27 cellular contexts compared by ENCODE assay signal in the genomic region with DNA sequence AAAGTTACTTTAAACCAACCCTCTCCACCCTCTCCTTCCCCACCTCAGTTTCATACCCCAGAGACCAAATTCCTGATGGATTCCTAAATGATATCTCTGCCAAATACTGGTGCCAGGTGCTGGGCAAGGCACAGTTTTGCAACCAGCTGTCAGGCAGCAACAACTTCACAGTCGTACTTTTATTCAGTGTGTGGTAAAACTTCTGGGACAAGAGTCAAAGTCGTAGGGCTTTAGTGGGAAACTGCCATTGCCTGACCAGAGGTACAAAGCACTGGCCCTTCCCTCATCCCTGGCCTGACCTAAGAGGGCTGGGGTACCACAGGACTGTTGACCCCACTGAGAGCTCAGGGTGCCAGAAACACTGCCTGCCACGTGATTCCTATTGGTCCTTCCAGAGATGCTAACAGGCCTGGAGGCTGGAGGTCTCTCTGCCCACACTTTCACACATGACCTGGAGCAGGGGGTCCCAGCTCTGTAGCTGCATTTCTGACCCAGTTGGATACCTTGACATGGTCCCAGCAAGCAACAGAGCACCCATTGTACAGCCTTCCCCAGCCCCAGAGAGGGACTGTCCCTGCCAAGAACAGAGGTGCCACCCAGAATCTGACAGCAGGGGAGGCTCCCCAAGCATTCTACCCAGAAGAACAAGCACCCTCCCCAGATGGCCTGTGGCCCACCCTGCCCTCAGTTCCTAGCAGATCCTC. TPM values are rescaled to one million over a fixed set of nuclear protein-coding genes. Genes with fewer than 3 reads are reported as not detected.
DNase-seq lines count a peak whose midpoint lies in the region; ATAC-seq, FAIRE-seq and TF ChIP-seq lines count a peak whose summit lies in the region.
"Had no signal": no experiment of that assay in that cellular context is flagged by ENCODE, and none has a peak within 500 bp of the region (broad histone marks: within the 10 kb centered on the region; RNA-seq: fewer than 3 reads in every experiment).

No MANE protein-coding gene starts in this region.

- in situ Hi-C loops in IMR-90 (cut with MboI; ENCODE audit: low sequenced_read_pairs) = no loop called here

- intact Hi-C loops in IMR-90 (cut with micrococcal nuclease) = no loop called here
- intact Hi-C loops in MCF 10A (cut with micrococcal nuclease) = no loop called here
- intact Hi-C loops in vagina (cut with DNase I) = no loop called here

- H3K27me3 ChIP-seq in BLaER1 = no peaks in the 10 kb centered on the region
- H3K27me3 ChIP-seq in IMR-90 (ENCODE audit: control insufficient read depth, insufficient read depth, low read length) = no peaks in the 10 kb centered on the region
- no peaks in the 10 kb centered on the region for H3K27me3 ChIP-seq in vagina
- H3K27me3 ChIP-seq: dorsolateral prefrontal cortex, Peyer's patch, spleen, tibial nerve had no signal

- TF ChIP-seq POLR2A in IMR-90 (IDR thresholded peaks at IDR 0.05; ENCODE audit: low read depth, low read length) = no peak
- no peak for TF ChIP-seq POLR2A in vagina (IDR thresholded peaks at IDR 0.05)

- peak overlapping the region; percentile 66 for H4K91ac ChIP-seq in IMR-90 (ENCODE audit: insufficient read depth, low read depth, low read length)

- H3K9me1 ChIP-seq in IMR-90 (ENCODE audit: insufficient read depth, low read length) = peaks cover 7% of the 10 kb centered on the region

- H3K23ac ChIP-seq in IMR-90 (ENCODE audit: low read depth, low read length) = no peak overlapping the region

- BruUV-seq in IMR-90 (replicated peaks; lab: Mats Ljungman, UMichigan) = no TSS peak
- BruUV-seq in MCF 10A (replicated peaks; lab: Mats Ljungman, UMichigan) = no TSS peak

- dilution Hi-C loops in IMR-90 (cut with HindIII; ENCODE audit: low sequenced_read_pairs, unreplicated experiment) = no loop called here

- H3K4me2 ChIP-seq in BLaER1 (peak overlapping the region; percentile 77), IMR-90 (ENCODE audit: low read depth, low read length) (no peak overlapping the region)

- H2BK120ac ChIP-seq in IMR-90 (ENCODE audit: low read depth, low read length) = 0 out of 2 replicates have a peak overlapping the region, but pooled peaks have one; percentile 29

- no peak overlapping the region for H3K18ac ChIP-seq in IMR-90 (ENCODE audit: low read depth, low read length)

- no peak for DNase-seq in IMR-90
- DNase-seq in MCF 10A (ENCODE audit: unreplicated experiment) = no peak
- DNase-seq in myocyte (ENCODE audit: low read depth) = peak; percentile 89
- DNase-seq in D721Med (ENCODE audit: insufficient read length, low spot score) = no peak
- DNase-seq in vagina (ENCODE audit: extremely low spot score in 2 of 2) = no peak
- DNase-seq in midbrain (lab: John Stamatoyannopoulos, UW) = no peak
- DNase-seq: activated naive CD4-positive, alpha-beta T cell treated with anti-CD3 and anti-CD28 coated beads for 36 hours; activated T-cell treated with anti-CD3 and anti-CD28 coated beads, Interleukin-2, amount 50 U/mL, for 48 hours; anterior cingulate cortex; CD4-positive, CD25-positive, alpha-beta regulatory T cell; dorsolateral prefrontal cortex; naive B cell; NCI-H1436; NCI-H510A; nucleus accumbens; spleen; stimulated activated CD4-positive, alpha-beta T cell treated with anti-CD3 and anti-CD28 coated beads, Interleukin-2, amount 100 ng/mL, for 48 hours; stimulated activated naive B cell treated with anti-CD40 and anti-IgM and Interleukin-4, amounts not matched to agents 10 μg/mL and 1 μg/mL and 100 μg/mL, for 72 hours; T-helper 1 cell had no signal

- H3K56ac ChIP-seq in IMR-90 (ENCODE audit: extremely low read depth, insufficient read depth, low read length) = no peak overlapping the region

- peak overlapping the region; percentile 65 for H3K27ac Mint-ChIP-seq in MCF 10A (ENCODE audit: low read depth, unreplicated experiment)
- H3K27ac Mint-ChIP-seq: activated naive CD4-positive, alpha-beta T cell treated with anti-CD3 and anti-CD28 coated beads for 36 hours; memory B cell; stimulated activated naive B cell treated with anti-CD40 and anti-IgM and Interleukin-4, amounts not matched to agents 10 μg/mL and 1 μg/mL and 100 μg/mL, for 72 hours had no signal

- H3K36me3 ChIP-seq in BLaER1 (peaks cover 20% of the 10 kb centered on the region), IMR-90 (ENCODE audit: control insufficient read depth, insufficient read depth, low read length) (no peaks in the 10 kb centered on the region), vagina (no peaks in the 10 kb centered on the region)
- H3K36me3 ChIP-seq: Peyer's patch, spleen, tibial nerve had no signal

- TF ChIP-seq CTCF in IMR-90 (conservative IDR thresholded peaks at IDR 0.05; ENCODE audit: low read depth, low read length) (no peak), MCF 10A (IDR thresholded peaks at IDR 0.05; ENCODE audit: unreplicated experiment) (no peak), D721Med (IDR thresholded peaks at IDR 0.05; ENCODE audit: insufficient read depth, missing control alignments) (no peak), vagina (IDR thresholded peaks at IDR 0.05) (no peak)

- no peak for FAIRE-seq in D721Med (lab: Jason Lieb, UNC)
- FAIRE-seq: endothelial cell of umbilical vein, G401.6 had no signal

- no peak overlapping the region for H3K4me3 ChIP-seq in BLaER1
- no peak overlapping the region for H3K4me3 ChIP-seq in IMR-90 (ENCODE audit: insufficient read depth, low read depth, low read length)
- no peak overlapping the region for H3K4me3 ChIP-seq in vagina
- H3K4me3 ChIP-seq: dorsolateral prefrontal cortex, Peyer's patch, spleen, tibial nerve had no signal

- H3K14ac ChIP-seq in IMR-90 (replicated peaks; ENCODE audit: low read depth, low read length) = peak overlapping the region; percentile 37; the same call in 1 of the 2 replicates

- no peak overlapping the region for H3K4me3 Mint-ChIP-seq in MCF 10A (ENCODE audit: unreplicated experiment)
- H3K4me3 Mint-ChIP-seq: activated naive CD4-positive, alpha-beta T cell treated with anti-CD3 and anti-CD28 coated beads for 36 hours; CD4-positive, CD25-positive, alpha-beta regulatory T cell; memory B cell; stimulated activated naive B cell treated with anti-CD40 and anti-IgM and Interleukin-4, amounts not matched to agents 10 μg/mL and 1 μg/mL and 100 μg/mL, for 72 hours had no signal

- H3K9ac ChIP-seq in BLaER1 (no peak overlapping the region), IMR-90 (ENCODE audit: low read depth, low read length) (no peak overlapping the region)

- peak overlapping the region; percentile 77 for H2AK5ac ChIP-seq in IMR-90 (ENCODE audit: low read depth, low read length)

- H3K4me1 ChIP-seq in BLaER1 (peaks cover 70% of the 10 kb centered on the region), IMR-90 (ENCODE audit: control insufficient read depth, insufficient read depth, low read length) (peaks cover 9% of the 10 kb centered on the region), vagina (peaks cover 8% of the 10 kb centered on the region)
- H3K4me1 ChIP-seq: Peyer's patch, tibial nerve had no signal

- H4K8ac ChIP-seq in IMR-90 (ENCODE audit: low read depth in 2 of 2, low read length in 2 of 2) = 0 out of 4 replicates have a peak overlapping the region, but pooled peaks of 1 of the 2 experiments have one; percentile 16

- H4K20me1 ChIP-seq in BLaER1 (no peaks in the 10 kb centered on the region), IMR-90 (ENCODE audit: insufficient read depth, low read length) (no peaks in the 10 kb centered on the region)

- CTCF ChIA-PET in IMR-90 (lab: Yijun Ruan, JAX) (interaction anchor here (0.6 kb wide), 1 partner anchor 151 kb away, joined by 3 read pairs; no protein-coding TSS in a partner anchor), MCF 10A (lab: Yijun Ruan, JAX) (interaction anchor here (0.5 to 1.0 kb wide), 2 partner anchors 15 to 411 kb away, joined by 3 to 6 read pairs; no protein-coding TSS in a partner anchor)

- no peak for TF ChIP-seq RAD21 in IMR-90 (IDR thresholded peaks at IDR 0.05; ENCODE audit: low read length)

- POLR2A ChIA-PET in IMR-90 (lab: Charles Lee; ENCODE audit: unreplicated experiment) (no interaction called here), MCF 10A (lab: Yijun Ruan, JAX) (interaction anchor here (0.7 kb wide), 1 partner anchor 15 kb away, joined by 3 read pairs; no protein-coding TSS in a partner anchor)

- WGBS in IMR-90 (ENCODE audit: extremely low coverage in 2 of 2, insufficient read length in 1 of 2), 2 experiments = 60% methylated on average over 1 of the region's 3 CpGs; no CpG with 5 or more reads in 1 of the 2 experiments

- H2AFZ ChIP-seq in IMR-90 (replicated peaks; ENCODE audit: low read length, poor library complexity) = peak overlapping the region; percentile 17

- H3K9me3 Mint-ChIP-seq in MCF 10A (ENCODE audit: unreplicated experiment) = no peaks in the 10 kb centered on the region

- no peaks in the 10 kb centered on the region for H3K27me3 Mint-ChIP-seq in MCF 10A (ENCODE audit: insufficient read depth, unreplicated experiment)
- H3K27me3 Mint-ChIP-seq: CD4-positive, CD25-positive, alpha-beta regulatory T cell; naive B cell had no signal

- H3K9me3 ChIP-seq in BLaER1 = peaks cover 52% of the 10 kb centered on the region
- H3K9me3 ChIP-seq in IMR-90 (ENCODE audit: control insufficient read depth, insufficient read depth, low read length) = peaks cover 11% of the 10 kb centered on the region
- no peaks in the 10 kb centered on the region for H3K9me3 ChIP-seq in vagina

- no peak overlapping the region for H2AK9ac ChIP-seq in IMR-90 (replicated peaks; ENCODE audit: low read depth, low read length, poor library complexity)

- H3K27ac ChIP-seq in BLaER1 (peak overlapping the region; percentile 35), IMR-90 (ENCODE audit: insufficient read depth, low read length) (no peak overlapping the region), vagina (no peak overlapping the region)
- H3K27ac ChIP-seq: Peyer's patch, spleen, tibial nerve had no signal

- no peak overlapping the region for H4K5ac ChIP-seq in IMR-90 (ENCODE audit: low read depth, low read length)

- H3K79me1 ChIP-seq in IMR-90 (ENCODE audit: low read depth in 1 of 2, low read length in 2 of 2) = no peaks in the 10 kb centered on the region

- H2BK5ac ChIP-seq in IMR-90 (ENCODE audit: low read depth, low read length, poor library complexity, severe bottlenecking) = no peak overlapping the region

- peaks cover 21% of the 10 kb centered on the region for H3K4me1 Mint-ChIP-seq in MCF 10A (ENCODE audit: insufficient read depth, unreplicated experiment)
- H3K4me1 Mint-ChIP-seq: memory B cell had no signal

- ATAC-seq in IMR-90 (ENCODE audit: low read depth) (no peak), HG03442 (IDR thresholded peaks at IDR 0.05; ENCODE audit: unreplicated experiment) (no peak)
- ATAC-seq: stimulated activated naive B cell treated with anti-CD40 and anti-IgM and Interleukin-4, amounts not matched to agents 10 μg/mL and 1 μg/mL and 100 μg/mL, for 72 hours had no signal

- no peaks in the 10 kb centered on the region for H3K36me3 Mint-ChIP-seq in MCF 10A (ENCODE audit: insufficient read depth, unreplicated experiment)
- H3K36me3 Mint-ChIP-seq: memory B cell; naive B cell; stimulated activated naive B cell treated with anti-CD40 and anti-IgM and Interleukin-4, amounts not matched to agents 10 μg/mL and 1 μg/mL and 100 μg/mL, for 72 hours had no signal

- H2BK20ac ChIP-seq in IMR-90 (ENCODE audit: low read depth, low read length) = no peak overlapping the region

- no peak overlapping the region; the same call in 1 of the 2 replicates for H3K4ac ChIP-seq in IMR-90 (ENCODE audit: low read depth, low read length)

- H2BK15ac ChIP-seq in IMR-90 (ENCODE audit: low read depth, low read length) = no peak overlapping the region

RNA-seq across cellular contexts. Expression of a gene that starts 59.9 kb away (rescaled TPM):
- total RNA-seq in IMR-90 (2012; rRNA removed) (under 0.01 TPM in 1 of 2 replicates, not detected in the other), MCF 10A (2022) (not detected in 2 replicates), myocyte (1.0 and 1.2 TPM in 2 replicates), vagina (not detected)
- 0.07 and 0.14 TPM in 2 replicates for polyA plus RNA-seq in IMR-90 (2012; rRNA removed)
- polyA plus RNA-seq in IMR-90 (2012; cell fraction: cytosol; rRNA removed) = 0.05 and 0.19 TPM in 2 replicates
- 0.12 TPM in 1 of 2 replicates, not detected in the other for polyA plus RNA-seq in IMR-90 (2012; cell fraction: nucleus; rRNA removed; ENCODE audit: low replicate concordance)
- polyA plus RNA-seq in myocyte (2012) = 9.3 TPM
- total RNA-seq: endothelial cell of umbilical vein, SK-MEL-5 had no signal
- polyA plus RNA-seq: endothelial cell of umbilical vein had no signal
